ENCODE assay signal across 17 cellular contexts in genomic region chr11:117792241-117792640, GRCh38. TPM values are rescaled to one million over a fixed set of nuclear protein-coding genes. Genes with fewer than 3 reads are reported as not detected.
"Had no signal": no experiment of that assay in that cellular context is flagged by ENCODE, and none has a peak within 500 bp of the region (broad histone marks: within the 10 kb centered on the region; RNA-seq: fewer than 3 reads in every experiment).

No MANE protein-coding gene starts in this region.

- H3K36me3 Mint-ChIP-seq: immature natural killer cell; natural killer cell; stimulated activated memory B cell treated with anti-CD40 and anti-IgM and Interleukin-4, amounts not matched to agents 10 μg/mL and 1 μg/mL and 100 μg/mL, for 72 hours; type B pancreatic cell had no signal

- H3K36me3 ChIP-seq: ascending aorta, esophagus squamous epithelium, right lobe of liver had no signal

- H3K27me3 ChIP-seq: ascending aorta had no signal

- H3K9me3 Mint-ChIP-seq: activated CD4-positive, alpha-beta T cell treated with anti-CD3 and anti-CD28 coated beads, Interleukin-2, amount 10 ng/mL, durations not matched to agents 7 days and 5 days; activated naive CD8-positive, alpha-beta T cell treated with anti-CD3 and anti-CD28 coated beads, Interleukin-2, amount 50 U/mL, for 24 hours; immature natural killer cell; natural killer cell; stimulated activated memory B cell treated with anti-CD40 and anti-IgM and Interleukin-4, amounts not matched to agents 10 μg/mL and 1 μg/mL and 100 μg/mL, for 72 hours; type B pancreatic cell had no signal

- H3K4me1 Mint-ChIP-seq: activated CD4-positive, alpha-beta T cell treated with anti-CD3 and anti-CD28 coated beads, Interleukin-2, amount 10 ng/mL, durations not matched to agents 7 days and 5 days; natural killer cell had no signal

- H3K4me3 ChIP-seq: ascending aorta, esophagus squamous epithelium, mucosa of descending colon, psoas muscle, right lobe of liver had no signal

- DNase-seq: activated CD4-positive, alpha-beta T cell treated with anti-CD3 and anti-CD28 coated beads, Interleukin-2, amount 10 ng/mL, durations not matched to agents 7 days and 5 days; activated CD8-positive, alpha-beta memory T cell treated with anti-CD3 and anti-CD28 coated beads for 24 hours; activated naive CD4-positive, alpha-beta T cell treated with Interleukin-2 at 50 U/mL for 16 hours; activated naive CD8-positive, alpha-beta T cell treated with anti-CD3 and anti-CD28 coated beads, Interleukin-2, amount 50 U/mL, for 24 hours; esophagus squamous epithelium; foreskin fibroblast; glutamatergic neuron; immature natural killer cell; left colon; mucosa of descending colon; natural killer cell; psoas muscle; right lobe of liver had no signal

- ATAC-seq: activated naive CD8-positive, alpha-beta T cell treated with anti-CD3 and anti-CD28 coated beads, Interleukin-2, amount 50 U/mL, for 24 hours; left colon; mucosa of descending colon; natural killer cell; psoas muscle; right lobe of liver; stimulated activated memory B cell treated with anti-CD40 and anti-IgM and Interleukin-4, amounts not matched to agents 10 μg/mL and 1 μg/mL and 100 μg/mL, for 72 hours had no signal

- H3K4me3 Mint-ChIP-seq: activated CD4-positive, alpha-beta T cell treated with anti-CD3 and anti-CD28 coated beads, Interleukin-2, amount 10 ng/mL, durations not matched to agents 7 days and 5 days; activated naive CD8-positive, alpha-beta T cell treated with anti-CD3 and anti-CD28 coated beads, Interleukin-2, amount 50 U/mL, for 24 hours; immature natural killer cell; natural killer cell; stimulated activated memory B cell treated with anti-CD40 and anti-IgM and Interleukin-4, amounts not matched to agents 10 μg/mL and 1 μg/mL and 100 μg/mL, for 72 hours; type B pancreatic cell had no signal

- H3K27ac Mint-ChIP-seq: activated CD4-positive, alpha-beta T cell treated with anti-CD3 and anti-CD28 coated beads, Interleukin-2, amount 10 ng/mL, durations not matched to agents 7 days and 5 days; activated naive CD8-positive, alpha-beta T cell treated with anti-CD3 and anti-CD28 coated beads, Interleukin-2, amount 50 U/mL, for 24 hours; immature natural killer cell; natural killer cell; stimulated activated memory B cell treated with anti-CD40 and anti-IgM and Interleukin-4, amounts not matched to agents 10 μg/mL and 1 μg/mL and 100 μg/mL, for 72 hours; type B pancreatic cell had no signal

- H3K27ac ChIP-seq: ascending aorta, esophagus squamous epithelium, psoas muscle, right lobe of liver had no signal

RNA-seq across cellular contexts. Expression of gene DSCAML1, which starts 4.8 kb away (rescaled TPM):
- total RNA-seq: ascending aorta, osteoblast had no signal

RNA-seq across cellular contexts. Expression of gene FXYD2, which starts 32.3 kb away (rescaled TPM):
- total RNA-seq: ascending aorta, osteoblast had no signal
